1 cellular context compared by ENCODE assay signal in the genomic region with DNA sequence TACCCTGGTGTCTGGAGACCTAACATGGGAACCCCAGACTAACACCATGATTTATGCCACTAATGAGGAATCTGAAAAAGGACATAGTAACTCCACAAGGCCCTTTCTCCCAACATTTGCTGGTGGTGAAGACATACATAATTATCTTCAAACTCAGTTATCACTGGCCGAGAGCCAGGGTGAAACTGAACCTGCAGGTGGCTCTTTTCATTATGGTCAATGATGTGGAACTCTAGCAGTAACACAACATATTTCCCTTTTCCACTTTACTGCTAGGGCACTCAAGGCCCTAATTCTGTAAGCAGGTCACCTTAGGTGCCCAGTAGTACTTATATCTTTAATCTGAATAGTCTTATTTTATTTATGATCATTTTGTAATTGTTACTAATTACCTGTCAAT.
TF ChIP-seq lines count a peak whose summit lies in the region.

No MANE protein-coding gene starts in this region.

TF ChIP-seq in GM23338, 12 proteins besides CTCF, POLR2A, EP300 and RAD21 (continued from another document):
- TF ChIP-seq, protein P1, sequence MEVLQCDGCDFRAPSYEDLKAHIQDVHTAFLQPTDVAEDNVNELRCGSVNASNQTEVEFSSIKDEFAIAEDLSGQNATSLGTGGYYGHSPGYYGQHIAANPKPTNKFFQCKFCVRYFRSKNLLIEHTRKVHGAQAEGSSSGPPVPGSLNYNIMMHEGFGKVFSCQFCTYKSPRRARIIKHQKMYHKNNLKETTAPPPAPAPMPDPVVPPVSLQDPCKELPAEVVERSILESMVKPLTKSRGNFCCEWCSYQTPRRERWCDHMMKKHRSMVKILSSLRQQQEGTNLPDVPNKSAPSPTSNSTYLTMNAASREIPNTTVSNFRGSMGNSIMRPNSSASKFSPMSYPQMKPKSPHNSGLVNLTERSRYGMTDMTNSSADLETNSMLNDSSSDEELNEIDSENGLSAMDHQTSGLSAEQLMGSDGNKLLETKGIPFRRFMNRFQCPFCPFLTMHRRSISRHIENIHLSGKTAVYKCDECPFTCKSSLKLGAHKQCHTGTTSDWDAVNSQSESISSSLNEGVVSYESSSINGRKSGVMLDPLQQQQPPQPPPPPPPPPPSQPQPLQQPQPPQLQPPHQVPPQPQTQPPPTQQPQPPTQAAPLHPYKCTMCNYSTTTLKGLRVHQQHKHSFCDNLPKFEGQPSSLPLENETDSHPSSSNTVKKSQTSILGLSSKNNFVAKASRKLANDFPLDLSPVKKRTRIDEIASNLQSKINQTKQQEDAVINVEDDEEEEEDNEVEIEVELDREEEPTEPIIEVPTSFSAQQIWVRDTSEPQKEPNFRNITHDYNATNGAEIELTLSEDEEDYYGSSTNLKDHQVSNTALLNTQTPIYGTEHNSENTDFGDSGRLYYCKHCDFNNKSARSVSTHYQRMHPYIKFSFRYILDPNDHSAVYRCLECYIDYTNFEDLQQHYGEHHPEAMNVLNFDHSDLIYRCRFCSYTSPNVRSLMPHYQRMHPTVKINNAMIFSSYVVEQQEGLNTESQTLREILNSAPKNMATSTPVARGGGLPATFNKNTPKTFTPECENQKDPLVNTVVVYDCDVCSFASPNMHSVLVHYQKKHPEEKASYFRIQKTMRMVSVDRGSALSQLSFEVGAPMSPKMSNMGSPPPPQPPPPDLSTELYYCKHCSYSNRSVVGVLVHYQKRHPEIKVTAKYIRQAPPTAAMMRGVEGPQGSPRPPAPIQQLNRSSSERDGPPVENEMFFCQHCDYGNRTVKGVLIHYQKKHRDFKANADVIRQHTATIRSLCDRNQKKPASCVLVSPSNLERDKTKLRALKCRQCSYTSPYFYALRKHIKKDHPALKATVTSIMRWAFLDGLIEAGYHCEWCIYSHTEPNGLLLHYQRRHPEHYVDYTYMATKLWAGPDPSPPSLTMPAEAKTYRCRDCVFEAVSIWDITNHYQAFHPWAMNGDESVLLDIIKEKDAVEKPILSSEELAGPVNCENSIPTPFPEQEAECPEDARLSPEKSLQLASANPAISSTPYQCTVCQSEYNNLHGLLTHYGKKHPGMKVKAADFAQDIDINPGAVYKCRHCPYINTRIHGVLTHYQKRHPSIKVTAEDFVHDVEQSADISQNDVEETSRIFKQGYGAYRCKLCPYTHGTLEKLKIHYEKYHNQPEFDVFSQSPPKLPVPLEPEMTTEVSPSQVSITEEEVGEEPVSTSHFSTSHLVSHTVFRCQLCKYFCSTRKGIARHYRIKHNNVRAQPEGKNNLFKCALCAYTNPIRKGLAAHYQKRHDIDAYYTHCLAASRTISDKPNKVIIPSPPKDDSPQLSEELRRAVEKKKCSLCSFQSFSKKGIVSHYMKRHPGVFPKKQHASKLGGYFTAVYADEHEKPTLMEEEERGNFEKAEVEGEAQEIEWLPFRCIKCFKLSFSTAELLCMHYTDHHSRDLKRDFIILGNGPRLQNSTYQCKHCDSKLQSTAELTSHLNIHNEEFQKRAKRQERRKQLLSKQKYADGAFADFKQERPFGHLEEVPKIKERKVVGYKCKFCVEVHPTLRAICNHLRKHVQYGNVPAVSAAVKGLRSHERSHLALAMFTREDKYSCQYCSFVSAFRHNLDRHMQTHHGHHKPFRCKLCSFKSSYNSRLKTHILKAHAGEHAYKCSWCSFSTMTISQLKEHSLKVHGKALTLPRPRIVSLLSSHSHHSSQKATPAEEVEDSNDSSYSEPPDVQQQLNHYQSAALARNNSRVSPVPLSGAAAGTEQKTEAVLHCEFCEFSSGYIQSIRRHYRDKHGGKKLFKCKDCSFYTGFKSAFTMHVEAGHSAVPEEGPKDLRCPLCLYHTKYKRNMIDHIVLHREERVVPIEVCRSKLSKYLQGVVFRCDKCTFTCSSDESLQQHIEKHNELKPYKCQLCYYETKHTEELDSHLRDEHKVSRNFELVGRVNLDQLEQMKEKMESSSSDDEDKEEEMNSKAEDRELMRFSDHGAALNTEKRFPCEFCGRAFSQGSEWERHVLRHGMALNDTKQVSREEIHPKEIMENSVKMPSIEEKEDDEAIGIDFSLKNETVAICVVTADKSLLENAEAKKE (CRISPR knock-in tag; IDR thresholded peaks at IDR 0.05): no peak
- no peak for TF ChIP-seq EZH2 (IDR thresholded peaks at IDR 0.05; ENCODE audit: low read depth, unreplicated experiment)
- TF ChIP-seq JUNB (IDR thresholded peaks at IDR 0.05; ENCODE audit: unreplicated experiment): no peak
- no peak for TF ChIP-seq POLR2AphosphoS5 (IDR thresholded peaks at IDR 0.05; ENCODE audit: low read depth)
- no peak for TF ChIP-seq EZH2phosphoT487 (IDR thresholded peaks at IDR 0.05; ENCODE audit: unreplicated experiment)
- TF ChIP-seq CREB1 (CRISPR knock-in tag; IDR thresholded peaks at IDR 0.05; ENCODE audit: low read depth): no peak
- TF ChIP-seq ZNF114 (CRISPR knock-in tag; IDR thresholded peaks at IDR 0.05): no peak
- no peak for TF ChIP-seq NANOG (IDR thresholded peaks at IDR 0.05; ENCODE audit: borderline replicate concordance)
- no peak for TF ChIP-seq STAT1 (IDR thresholded peaks at IDR 0.05; ENCODE audit: unreplicated experiment)
- TF ChIP-seq ZNF331 (CRISPR knock-in tag; IDR thresholded peaks at IDR 0.05; ENCODE audit: low read depth): no peak
- TF ChIP-seq REST (IDR thresholded peaks at IDR 0.05; ENCODE audit: unreplicated experiment): no peak
